8 cellular contexts compared by ENCODE assay signal in genomic region chr17:15998031-15998574, GRCh38. TPM values are rescaled to one million over a fixed set of nuclear protein-coding genes. Genes with fewer than 3 reads are reported as not detected.
DNase-seq lines count a peak whose midpoint lies in the region; ATAC-seq and TF ChIP-seq lines count a peak whose summit lies in the region.

No MANE protein-coding gene starts in this region.

- peaks cover 31 to 43% (median 36%) of the 10 kb centered on the region in 3 donors for H3K4me1 Mint-ChIP-seq in CD8-positive, alpha-beta memory T cell
- peaks cover 43% of the 10 kb centered on the region for H3K4me1 Mint-ChIP-seq in central memory CD8-positive, alpha-beta T cell
- peaks cover 9% of the 10 kb centered on the region for H3K4me1 Mint-ChIP-seq in neural progenitor cell

- H3K79me2 ChIP-seq in MM.1S (ENCODE audit: low read length) = peaks cover 32% of the 10 kb centered on the region
- peaks cover 52% of the 10 kb centered on the region for H3K79me2 ChIP-seq in neural progenitor cell (ENCODE audit: low read depth)

- peaks cover 3% of the 10 kb centered on the region; the same call in 1 of the 2 replicates for H4K20me1 ChIP-seq in MM.1S (ENCODE audit: insufficient read depth, low read length)
- H4K20me1 ChIP-seq in neural progenitor cell (ENCODE audit: low read depth) = peaks cover 13% of the 10 kb centered on the region

- DNase-seq in CD8-positive, alpha-beta memory T cell = no peak
- no peak for DNase-seq in MM.1S
- DNase-seq in central memory CD8-positive, alpha-beta T cell (ENCODE audit: low spot score in 2 of 2) = no peak
- DNase-seq in neural progenitor cell (ENCODE audit: low spot score) = no peak
- DNase-seq in NCI-H2196 treated with DMSO at 0.1 percent for 48 hours (lab: John Stamatoyannopoulos, UW; ENCODE audit: unreplicated experiment) = no peak
- no peak for DNase-seq in GM10266 (ENCODE audit: extremely low spot score)

- peak overlapping the region; percentile 92; the same call in 1 of the 2 replicates for H3K4me2 ChIP-seq in MM.1S (ENCODE audit: low read depth, low read length)
- peak overlapping the region; percentile 94 for H3K4me2 ChIP-seq in neural progenitor cell

- H3K9me2 ChIP-seq in MM.1S (replicated peaks; ENCODE audit: insufficient read depth, low read length) = no peaks in the 10 kb centered on the region

- peak overlapping the region in 6 of 7 donors; percentile 85 to 96 (median 95) for H3K4me3 Mint-ChIP-seq in CD8-positive, alpha-beta memory T cell
- H3K4me3 Mint-ChIP-seq in central memory CD8-positive, alpha-beta T cell = peak overlapping the region; percentile 78
- H3K4me3 Mint-ChIP-seq in neural progenitor cell = peak overlapping the region; percentile 94

- peak overlapping the region in 7 of 8 donors; percentile 94 to 99 (median 98) for H3K27ac Mint-ChIP-seq in CD8-positive, alpha-beta memory T cell
- peak overlapping the region; percentile 85 for H3K27ac Mint-ChIP-seq in central memory CD8-positive, alpha-beta T cell (ENCODE audit: low read depth)
- no peak overlapping the region for H3K27ac Mint-ChIP-seq in neural progenitor cell

- CTCF ChIA-PET in CD8-positive, alpha-beta memory T cell (lab: Charles Lee) = interaction anchor here (1.2 to 3.2 kb wide), 2 partner anchors 11 to 53 kb away, joined by 6 to 19 read pairs; partner anchors contain the start of gene ADORA2B

- H3F3A ChIP-seq in MM.1S (ENCODE audit: insufficient read depth, low read length) = peaks cover 6% of the 10 kb centered on the region
- peaks cover 14% of the 10 kb centered on the region for H3F3A ChIP-seq in neural progenitor cell (ENCODE audit: low read depth)

- no peak overlapping the region for H3K9ac ChIP-seq in MM.1S (ENCODE audit: low read length)
- H3K9ac ChIP-seq in neural progenitor cell = no peak overlapping the region

- H2AFZ ChIP-seq in MM.1S (ENCODE audit: low read length) (no peak overlapping the region), neural progenitor cell (replicated peaks) (no peak overlapping the region)

- TF ChIP-seq CTCF in MM.1S (IDR thresholded peaks at IDR 0.05; ENCODE audit: low read length) (no peak), neural progenitor cell (IDR thresholded peaks at IDR 0.05) (no peak), GM10266 (IDR thresholded peaks at IDR 0.05; ENCODE audit: control insufficient read depth, insufficient read depth, low read depth, missing control alignments) (no peak)

- ATAC-seq in central memory CD8-positive, alpha-beta T cell (replicated peaks; ENCODE audit: extremely low read depth, poor library complexity, severe bottlenecking) = no peak
- ATAC-seq in GM19351 (IDR thresholded peaks at IDR 0.05; ENCODE audit: unreplicated experiment) (no peak), GM21528 (IDR thresholded peaks at IDR 0.05; ENCODE audit: low FRiP score, unreplicated experiment) (no peak)

- H3K27ac ChIP-seq in CD8-positive, alpha-beta memory T cell (ENCODE audit: low read depth, low read length) = no peak overlapping the region
- H3K27ac ChIP-seq in MM.1S (ENCODE audit: low read length) (no peak overlapping the region), neural progenitor cell (no peak overlapping the region)

- H3K9me3 ChIP-seq in CD8-positive, alpha-beta memory T cell (ENCODE audit: low read length) = no peaks in the 10 kb centered on the region
- H3K9me3 ChIP-seq in MM.1S (replicated peaks; ENCODE audit: insufficient read depth, low read length) = no peaks in the 10 kb centered on the region
- H3K9me3 ChIP-seq in neural progenitor cell (ENCODE audit: low read depth) = no peaks in the 10 kb centered on the region

- H3K36me3 Mint-ChIP-seq in CD8-positive, alpha-beta memory T cell = peaks cover 6 to 64% (median 7%) of the 10 kb centered on the region in 3 donors
- H3K36me3 Mint-ChIP-seq in central memory CD8-positive, alpha-beta T cell (ENCODE audit: insufficient read depth) = peaks cover 42% of the 10 kb centered on the region
- peaks cover 25% of the 10 kb centered on the region for H3K36me3 Mint-ChIP-seq in neural progenitor cell

- H3K9me3 Mint-ChIP-seq in CD8-positive, alpha-beta memory T cell = no peaks in the 10 kb centered on the region
- H3K9me3 Mint-ChIP-seq in central memory CD8-positive, alpha-beta T cell = no peaks in the 10 kb centered on the region
- H3K9me3 Mint-ChIP-seq in neural progenitor cell = peaks cover 9% of the 10 kb centered on the region

- H3K27me3 Mint-ChIP-seq in CD8-positive, alpha-beta memory T cell = no peaks in the 10 kb centered on the region
- H3K27me3 Mint-ChIP-seq in central memory CD8-positive, alpha-beta T cell = no peaks in the 10 kb centered on the region
- no peaks in the 10 kb centered on the region for H3K27me3 Mint-ChIP-seq in neural progenitor cell (ENCODE audit: insufficient read depth, low read depth)

- peaks cover 15% of the 10 kb centered on the region for H3K36me3 ChIP-seq in CD8-positive, alpha-beta memory T cell (ENCODE audit: insufficient read depth, low read length)
- H3K36me3 ChIP-seq in MM.1S (replicated peaks; ENCODE audit: insufficient read depth, low read length) = peaks cover 3% of the 10 kb centered on the region; the same call in 1 of the 2 replicates
- peaks cover 20% of the 10 kb centered on the region for H3K36me3 ChIP-seq in neural progenitor cell

- peaks cover 15% of the 10 kb centered on the region for H3K4me1 ChIP-seq in CD8-positive, alpha-beta memory T cell (ENCODE audit: insufficient read depth, low read length)
- H3K4me1 ChIP-seq in MM.1S (ENCODE audit: low read length) (peaks cover 12% of the 10 kb centered on the region), neural progenitor cell (peaks cover 10% of the 10 kb centered on the region)

- no peaks in the 10 kb centered on the region for H3K27me3 ChIP-seq in CD8-positive, alpha-beta memory T cell (ENCODE audit: insufficient read depth, low read length, poor library complexity, severe bottlenecking)
- H3K27me3 ChIP-seq in MM.1S (replicated peaks; ENCODE audit: insufficient read depth, low read length) (no peaks in the 10 kb centered on the region), neural progenitor cell (no peaks in the 10 kb centered on the region)

- POLR2A ChIA-PET in CD8-positive, alpha-beta memory T cell (lab: Charles Lee) = no interaction called here

- no peak overlapping the region for H3K4me3 ChIP-seq in CD8-positive, alpha-beta memory T cell (ENCODE audit: low read length)
- H3K4me3 ChIP-seq in MM.1S (ENCODE audit: low read length) (no peak overlapping the region), neural progenitor cell (peak overlapping the region; percentile 82)

RNA-seq across cellular contexts. Expression of gene ZSWIM7, which starts 1.4 kb away (rescaled TPM):
- 10 to 100 TPM; 11.0 to 12.2 TPM for total RNA-seq in CD8-positive, alpha-beta memory T cell
- polyA plus RNA-seq in CD8-positive, alpha-beta memory T cell = 60.4 TPM
- total RNA-seq in neural progenitor cell (ENCODE audit: low replicate concordance) = 36.2 and 43.9 TPM in 2 replicates

RNA-seq across cellular contexts. Expression of gene TTC19, which starts 1.5 kb away (rescaled TPM):
- 10 to 100 TPM; 30.6 to 34.1 TPM for total RNA-seq in CD8-positive, alpha-beta memory T cell
- 40.5 TPM for polyA plus RNA-seq in CD8-positive, alpha-beta memory T cell
- 47.1 and 52.9 TPM in 2 replicates for total RNA-seq in neural progenitor cell (ENCODE audit: low replicate concordance)

RNA-seq across cellular contexts. Expression of gene ADORA2B, which starts 53.2 kb away (rescaled TPM):
- total RNA-seq in CD8-positive, alpha-beta memory T cell = under 1 TPM; 0.88 to 0.95 TPM
- polyA plus RNA-seq in CD8-positive, alpha-beta memory T cell = 1.2 TPM
- total RNA-seq in neural progenitor cell (ENCODE audit: low replicate concordance) = 1.9 and 4.4 TPM in 2 replicates
